In the genomic region with DNA sequence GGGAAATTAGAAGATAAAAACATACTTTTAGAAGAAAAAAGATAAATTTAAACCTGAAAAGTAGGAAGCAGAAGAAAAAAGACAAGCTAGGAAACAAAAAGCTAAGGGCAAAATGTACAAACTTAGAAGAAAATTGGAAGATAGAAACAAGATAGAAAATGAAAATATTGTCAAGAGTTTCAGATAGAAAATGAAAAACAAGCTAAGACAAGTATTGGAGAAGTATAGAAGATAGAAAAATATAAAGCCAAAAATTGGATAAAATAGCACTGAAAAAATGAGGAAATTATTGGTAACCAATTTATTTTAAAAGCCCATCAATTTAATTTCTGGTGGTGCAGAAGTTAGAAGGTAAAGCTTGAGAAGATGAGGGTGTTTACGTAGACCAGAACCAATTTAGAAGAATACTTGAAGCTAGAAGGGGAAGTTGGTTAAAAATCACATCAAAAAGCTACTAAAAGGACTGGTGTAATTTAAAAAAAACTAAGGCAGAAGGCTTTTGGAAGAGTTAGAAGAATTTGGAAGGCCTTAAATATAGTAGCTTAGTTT, we compare ENCODE assay signal across 10 cellular contexts. TPM values are rescaled to one million over a fixed set of nuclear protein-coding genes. Genes with fewer than 3 reads are reported as not detected.
DNase-seq lines count a peak whose midpoint lies in the region; ATAC-seq, FAIRE-seq and TF ChIP-seq lines count a peak whose summit lies in the region.
"Had no signal": no experiment of that assay in that cellular context is flagged by ENCODE, and none has a peak within 500 bp of the region (broad histone marks: within the 10 kb centered on the region; RNA-seq: fewer than 3 reads in every experiment).

No MANE protein-coding gene starts in this region.

- peaks cover 12% of the 10 kb centered on the region for H3K36me3 Mint-ChIP-seq in astrocyte (ENCODE audit: low read depth, unreplicated experiment)

- peak overlapping the region; percentile 96 for H3K27ac ChIP-seq in astrocyte (ENCODE audit: low read depth, low read length)
- H3K27ac ChIP-seq in upper lobe of left lung: peak overlapping the region; percentile 98 to 99 (median 98)

- TF ChIP-seq POLR2A in lower leg skin (IDR thresholded peaks at IDR 0.05) (no peak), upper lobe of left lung (IDR thresholded peaks at IDR 0.05) (no peak)

- intact Hi-C loops in lower leg skin (cut with DNase I; ENCODE audit: low total_unique reads): loop anchor here (5.0 kb wide), 1 partner anchor 77 kb away; a partner anchor contains a TSS

- H3K4me1 ChIP-seq in astrocyte (ENCODE audit: insufficient read depth, low read length) (peaks cover 28% of the 10 kb centered on the region), upper lobe of left lung (peaks cover 21 to 32% (median 27%) of the 10 kb centered on the region in 4 donors)

- no peak overlapping the region for H3K27ac Mint-ChIP-seq in astrocyte (ENCODE audit: unreplicated experiment)
- H3K27ac Mint-ChIP-seq: activated naive CD4-positive, alpha-beta T cell treated with anti-CD3 and anti-CD28 coated beads, Interleukin-2, amount 50 U/mL, for 24 hours had no signal

- TF ChIP-seq CTCF in astrocyte (IDR thresholded peaks at IDR 0.05; ENCODE audit: insufficient read depth, low read depth, low read length) (no peak), lower leg skin (IDR thresholded peaks at IDR 0.05) (no peak), upper lobe of left lung (IDR thresholded peaks at IDR 0.05) (no peak)

- peaks cover 5% of the 10 kb centered on the region for H3K9me3 Mint-ChIP-seq in astrocyte (ENCODE audit: unreplicated experiment)
- H3K9me3 Mint-ChIP-seq: activated naive CD4-positive, alpha-beta T cell treated with anti-CD3 and anti-CD28 coated beads, Interleukin-2, amount 50 U/mL, for 24 hours had no signal

- ATAC-seq in upper lobe of left lung (ENCODE audit: low FRiP score in 2 of 2) (no peak), GM21447 (IDR thresholded peaks at IDR 0.05; ENCODE audit: unreplicated experiment) (no peak)
- ATAC-seq: sciatic nerve had no signal

- H3K36me3 ChIP-seq in astrocyte (ENCODE audit: insufficient read depth, low read length): peaks cover 44% of the 10 kb centered on the region
- H3K36me3 ChIP-seq in upper lobe of left lung: peaks cover 21 to 44% (median 26%) of the 10 kb centered on the region in 4 donors

- H2AFZ ChIP-seq in astrocyte (ENCODE audit: low read depth, low read length): no peak overlapping the region

- H3K79me2 ChIP-seq in astrocyte (ENCODE audit: insufficient read depth, low read length): peaks cover 95% of the 10 kb centered on the region

- H3K4me1 Mint-ChIP-seq in astrocyte (ENCODE audit: low read depth, unreplicated experiment): peaks cover 21% of the 10 kb centered on the region

- H3K4me2 ChIP-seq in astrocyte (ENCODE audit: low read length): peak overlapping the region; percentile 84

- H3K27me3 Mint-ChIP-seq in astrocyte (ENCODE audit: low read depth, unreplicated experiment): no peaks in the 10 kb centered on the region
- H3K27me3 Mint-ChIP-seq: activated naive CD4-positive, alpha-beta T cell treated with anti-CD3 and anti-CD28 coated beads, Interleukin-2, amount 50 U/mL, for 24 hours had no signal

- FAIRE-seq in astrocyte (lab: Jason Lieb, UNC): no peak

- H3K27me3 ChIP-seq in astrocyte (ENCODE audit: insufficient read depth, low read length) (no peaks in the 10 kb centered on the region), upper lobe of left lung (no peaks in the 10 kb centered on the region)

- H3K4me3 ChIP-seq in astrocyte (ENCODE audit: insufficient read depth, low read depth, low read length) (peak overlapping the region; percentile 100), lower leg skin (ENCODE audit: low read depth, poor library complexity, severe bottlenecking) (peak overlapping the region; percentile 90), upper lobe of left lung (peak overlapping the region; percentile 65 to 75 (median 70))

- H3K4me3 Mint-ChIP-seq in astrocyte (ENCODE audit: unreplicated experiment): no peak overlapping the region
- H3K4me3 Mint-ChIP-seq: activated naive CD4-positive, alpha-beta T cell treated with anti-CD3 and anti-CD28 coated beads, Interleukin-2, amount 50 U/mL, for 24 hours had no signal

- TF ChIP-seq EP300 in upper lobe of left lung (IDR thresholded peaks at IDR 0.05): no peak

- peak; percentile 59 for DNase-seq in SIG-M5 treated with dmso at 0.1 percent for 504 hours (lab: John Stamatoyannopoulos, UW; ENCODE audit: unreplicated experiment)
- no peak for DNase-seq in SIG-M5 (lab: John Stamatoyannopoulos, UW)
- no peak for DNase-seq in astrocyte (ENCODE audit: low read depth)
- no peak for DNase-seq in lower leg skin (ENCODE audit: low spot score in 2 of 2)
- no peak for DNase-seq in upper lobe of left lung
- no peak for DNase-seq in activated CD4-positive, alpha-beta T cell treated with anti-CD3 and anti-CD28 coated beads for 1 hour
- DNase-seq in 8988T: no peak

- WGBS in lower leg skin, 2 donors: 0 to 2% methylated on average over 1 of the region's 1 CpG
- 0% methylated on average over 1 of the region's 1 CpG for WGBS in upper lobe of left lung, 2 donors

- peak overlapping the region; percentile 100 for H3K9ac ChIP-seq in astrocyte (ENCODE audit: low read length)

- H4K20me1 ChIP-seq in astrocyte (ENCODE audit: insufficient read depth, low read length): peaks cover 57% of the 10 kb centered on the region

- no peaks in the 10 kb centered on the region for H3K9me3 ChIP-seq in astrocyte (ENCODE audit: insufficient read depth, low read depth, low read length)
- no peaks in the 10 kb centered on the region for H3K9me3 ChIP-seq in upper lobe of left lung

RNA-seq across cellular contexts. Expression of a gene that starts 0.9 kb away (rescaled TPM):
- total RNA-seq in astrocyte: 7,772 and 8,991 TPM in 2 replicates
- over 10,000 TPM in 1 of 4 donors, 1,000 to 10,000 TPM in 3; 5,806 to 14,299 (median 7,416) TPM for total RNA-seq in lower leg skin
- over 10,000 TPM in 5 of 6 donors, 1,000 to 10,000 TPM in 1; 9,697 to 52,390 (median 19,698) TPM for total RNA-seq in upper lobe of left lung

RNA-seq across cellular contexts. Expression of a gene that starts 25.1 kb away (rescaled TPM):
- total RNA-seq in astrocyte: 106 and 128 TPM in 2 replicates
- 100 to 1,000 TPM in 1 of 4 donors, 10 to 100 TPM in 3; 73.1 to 103 (median 89.5) TPM for total RNA-seq in lower leg skin
- total RNA-seq in upper lobe of left lung: 100 to 1,000 TPM in 1 of 6 donors, 10 to 100 TPM in 5; 64.0 to 120 (median 88.8) TPM

RNA-seq across cellular contexts. Expression of a gene that starts 58.4 kb away (rescaled TPM):
- total RNA-seq in astrocyte (33.2 and 36.5 TPM in 2 replicates), lower leg skin (100 to 1,000 TPM in 2 of 4 donors, 10 to 100 TPM in 2; 71.9 to 113 (median 100) TPM), upper lobe of left lung (100 to 1,000 TPM in 5 of 6 donors, 10 to 100 TPM in 1; 99.9 to 479 (median 131) TPM)
